In genomic region chr15:72476330-72476729, GRCh38 we compare ENCODE assay signal across 8 cellular contexts. TPM values are rescaled to one million over a fixed set of nuclear protein-coding genes. Genes with fewer than 3 reads are reported as not detected.
A peak's percentile ranks its signal among the peaks of the same experiment; 100 is the strongest.
DNase-seq lines count a peak whose midpoint lies in the region; ATAC-seq and TF ChIP-seq lines count a peak whose summit lies in the region.
"Not testable (repeated sequence)": the region's sequence is repeated elsewhere in the genome, so short reads cannot be mapped to it uniquely, and the experiment has no call there.

No MANE protein-coding gene starts in this region.

- H3K79me2 ChIP-seq in parathyroid adenoma, result peaks cover 44% of the 10 kb centered on the region

- POLR2A ChIA-PET in CD8-positive, alpha-beta T cell (lab: Charles Lee), result interaction anchor here (1.1 to 3.8 kb wide), 2 partner anchors 56 to 100 kb away, joined by 3 to 39 read pairs; partner anchors contain the start of gene HEXA

- not testable (repeated sequence) for H3K9me3 ChIP-seq in CD8-positive, alpha-beta T cell (ENCODE audit: low read length); ascending aorta; left lung; parathyroid adenoma (ENCODE audit: control insufficient read depth, low read length)

- H3K4me1 Mint-ChIP-seq in CD8-positive, alpha-beta T cell (ENCODE audit: low read depth), result peaks cover 68% of the 10 kb centered on the region
- H3K4me1 Mint-ChIP-seq in type B pancreatic cell (ENCODE audit: unreplicated experiment), result peaks cover 30% of the 10 kb centered on the region

- TF ChIP-seq CTCF in CD8-positive, alpha-beta T cell (IDR thresholded peaks at IDR 0.05); LNCaP clone FGC (IDR thresholded peaks at IDR 0.05; ENCODE audit: control insufficient read depth, extremely low read depth, insufficient read depth); VCaP (conservative IDR thresholded peaks at IDR 0.05); ascending aorta (IDR thresholded peaks at IDR 0.05); left lung (IDR thresholded peaks at IDR 0.05); parathyroid adenoma (IDR thresholded peaks at IDR 0.05); type B pancreatic cell (conservative IDR thresholded peaks at IDR 0.05): not testable (repeated sequence)

- ATAC-seq in CD8-positive, alpha-beta T cell; left lung: not testable (repeated sequence)

- H3K27me3 ChIP-seq in CD8-positive, alpha-beta T cell (ENCODE audit: insufficient read depth, low read length); ascending aorta; left lung; parathyroid adenoma (ENCODE audit: control insufficient read depth, insufficient read depth, low read length): not testable (repeated sequence)

- H3K4me2 ChIP-seq in parathyroid adenoma (ENCODE audit: low read length), result peak overlapping the region; percentile 98

- intact Hi-C loops in CD8-positive, alpha-beta T cell (cut with DNase I, micrococcal nuclease), result loop anchor here in 1 of 2 experiments (2.0 kb wide), 1 partner anchor 14 kb away; no protein-coding TSS in a partner anchor
- intact Hi-C loops in ascending aorta (cut with DNase I), result loop anchor here (10.0 kb wide), 2 partner anchors 308 to 1622 kb away; partner anchors contain the start of genes ADPGK and LARP6
- intact Hi-C loops in left lung (cut with DNase I), result not testable (repeated sequence)

- H3K9me3 Mint-ChIP-seq in CD8-positive, alpha-beta T cell; type B pancreatic cell: not testable (repeated sequence)

- H3K4me3 ChIP-seq in CD8-positive, alpha-beta T cell (ENCODE audit: low read depth, low read length), result peak overlapping the region; percentile 93
- H3K4me3 ChIP-seq in LNCaP clone FGC (ENCODE audit: low read depth, low read length) (peak overlapping the region; percentile 61), ascending aorta (peak overlapping the region; percentile 73 to 100), left lung (peak overlapping the region; percentile 58 to 73), parathyroid adenoma (ENCODE audit: low read depth, low read length) (peak overlapping the region; percentile 87)

- not testable (repeated sequence) for H3K36me3 ChIP-seq in CD8-positive, alpha-beta T cell (ENCODE audit: insufficient read depth, low read length); parathyroid adenoma (ENCODE audit: control insufficient read depth, insufficient read depth, low read length)
- H3K36me3 ChIP-seq in ascending aorta (peaks cover 4 to 32% of the 10 kb centered on the region in 2 donors), left lung (peaks cover 0 to 43% of the 10 kb centered on the region in 2 donors)

- H2AFZ ChIP-seq in parathyroid adenoma, result not testable (repeated sequence)

- not testable (repeated sequence) for DNase-seq in CD8-positive, alpha-beta T cell; LNCaP clone FGC (ENCODE audit: low read depth); ascending aorta (ENCODE audit: low spot score in 2 of 2); epithelial cell of prostate (ENCODE audit: low read depth, low spot score); left lung; type B pancreatic cell (ENCODE audit: extremely low spot score, unreplicated experiment)

- CTCF ChIA-PET in CD8-positive, alpha-beta T cell (lab: Charles Lee), result interaction anchor here (0.6 kb wide), 1 partner anchor 264 kb away, joined by 3 read pairs; no protein-coding TSS in a partner anchor

- peak overlapping the region; percentile 71 for H3K27ac Mint-ChIP-seq in CD8-positive, alpha-beta T cell
- peak overlapping the region; percentile 89 for H3K27ac Mint-ChIP-seq in type B pancreatic cell

- H3K4me3 Mint-ChIP-seq in CD8-positive, alpha-beta T cell, result peak overlapping the region; percentile 68
- H3K4me3 Mint-ChIP-seq in type B pancreatic cell, result peak overlapping the region; percentile 86

- H3K4me1 ChIP-seq in CD8-positive, alpha-beta T cell (ENCODE audit: insufficient read depth, low read length), result peaks cover 64% of the 10 kb centered on the region
- peaks cover 0 to 56% of the 10 kb centered on the region in 2 donors for H3K4me1 ChIP-seq in ascending aorta
- H3K4me1 ChIP-seq in left lung, result peaks cover 28 to 66% of the 10 kb centered on the region in 2 donors
- H3K4me1 ChIP-seq in parathyroid adenoma, result peaks cover 14% of the 10 kb centered on the region

- H3K27me3 Mint-ChIP-seq in CD8-positive, alpha-beta T cell (ENCODE audit: low read depth); type B pancreatic cell: not testable (repeated sequence)

- not testable (repeated sequence) for H3K27ac ChIP-seq in CD8-positive, alpha-beta T cell (ENCODE audit: low read depth, low read length); parathyroid adenoma
- H3K27ac ChIP-seq in VCaP (peak overlapping the region; percentile 98), ascending aorta (peak overlapping the region; percentile 40 to 100), epithelial cell of prostate (peak overlapping the region; percentile 96), left lung (peak overlapping the region; percentile 100)

- H3K9ac ChIP-seq in parathyroid adenoma, result not testable (repeated sequence)

- peaks cover 47% of the 10 kb centered on the region for H3K36me3 Mint-ChIP-seq in CD8-positive, alpha-beta T cell
- H3K36me3 Mint-ChIP-seq in type B pancreatic cell, result peaks cover 34% of the 10 kb centered on the region

RNA-seq across cellular contexts. Expression of gene ARIH1, which starts 2.2 kb away (rescaled TPM):
- 100 to 1,000 TPM; 343 to 351 TPM for total RNA-seq in CD8-positive, alpha-beta T cell
- total RNA-seq in ascending aorta (109 TPM), left lung (100 to 1,000 TPM; 136 to 163 TPM), type B pancreatic cell (ENCODE audit: low replicate concordance) (172 and 199 TPM in 2 replicates)
